Comparison of ENCODE assay signal across 19 cellular contexts in genomic region chr2:41924024-41924423, GRCh38.
DNase-seq lines count a peak whose midpoint lies in the region; ATAC-seq and TF ChIP-seq lines count a peak whose summit lies in the region.
"Had no signal": no experiment of that assay in that cellular context is flagged by ENCODE, and none has a peak within 500 bp of the region (broad histone marks: within the 10 kb centered on the region; RNA-seq: fewer than 3 reads in every experiment).

No MANE protein-coding gene starts in this region.

- H3K4me3 ChIP-seq in left ventricle myocardium inferior (no peak overlapping the region), gastrocnemius medialis (no peak overlapping the region)

- TF ChIP-seq POLR2A in gastrocnemius medialis (IDR thresholded peaks at IDR 0.05), result no peak

- ATAC-seq in left cardiac atrium, result no peak
- no peak for ATAC-seq in gastrocnemius medialis
- ATAC-seq: Panc1 had no signal

- TF ChIP-seq CTCF in left ventricle myocardium inferior (IDR thresholded peaks at IDR 0.05; ENCODE audit: borderline replicate concordance) (no peak), mesothelial cell of epicardium (IDR thresholded peaks at IDR 0.05; ENCODE audit: unreplicated experiment) (no peak), gastrocnemius medialis (IDR thresholded peaks at IDR 0.05 in 4 of 5, conservative IDR thresholded peaks at IDR 0.05 in 1 of 5) (no peak), glutamatergic neuron (IDR thresholded peaks at IDR 0.05; ENCODE audit: partially characterized antibody, unreplicated experiment) (no peak)

- H3K36me3 ChIP-seq in left ventricle myocardium inferior (no peaks in the 10 kb centered on the region), gastrocnemius medialis (no peaks in the 10 kb centered on the region)

- intact Hi-C loops in left ventricle myocardium inferior (cut with micrococcal nuclease), result no loop called here
- intact Hi-C loops in left cardiac atrium (cut with DNase I), result no loop called here
- intact Hi-C loops in gastrocnemius medialis (cut with DNase I; ENCODE audit: low total_unique reads), result no loop called here

- in situ Hi-C loops in gastrocnemius medialis (cut with MboI; ENCODE audit: low sequenced_read_pairs in 4 of 4), result loop anchor here in 1 of 4 donors (10.0 kb wide), 1 partner anchor 69 kb away; no protein-coding TSS in a partner anchor

- H3K27ac Mint-ChIP-seq in mesothelial cell of epicardium (peak overlapping the region; percentile 70), glutamatergic neuron (ENCODE audit: unreplicated experiment) (no peak overlapping the region)

- H3K27me3 ChIP-seq in left ventricle myocardium inferior (ENCODE audit: low read depth) (no peaks in the 10 kb centered on the region), gastrocnemius medialis (no peaks in the 10 kb centered on the region)

- H3K4me3 Mint-ChIP-seq in mesothelial cell of epicardium (no peak overlapping the region), glutamatergic neuron (ENCODE audit: unreplicated experiment) (no peak overlapping the region)
- H3K4me3 Mint-ChIP-seq: IgD-negative memory B cell had no signal

- peak overlapping the region; percentile 77 for H3K27ac ChIP-seq in left ventricle myocardium inferior (replicated peaks)
- H3K27ac ChIP-seq in gastrocnemius medialis, result peak overlapping the region; percentile 89 to 98 (median 98)
- H3K27ac ChIP-seq: C4-2B had no signal

- H3K4me1 Mint-ChIP-seq in mesothelial cell of epicardium (peaks cover 44% of the 10 kb centered on the region), glutamatergic neuron (ENCODE audit: low read depth, unreplicated experiment) (peaks cover 15% of the 10 kb centered on the region)
- H3K4me1 Mint-ChIP-seq: IgD-negative memory B cell had no signal

- H3K27me3 Mint-ChIP-seq in mesothelial cell of epicardium (ENCODE audit: low read depth), result no peaks in the 10 kb centered on the region
- H3K27me3 Mint-ChIP-seq in glutamatergic neuron (ENCODE audit: unreplicated experiment), result peaks cover 2% of the 10 kb centered on the region

- H3K9me3 Mint-ChIP-seq in mesothelial cell of epicardium (no peaks in the 10 kb centered on the region), glutamatergic neuron (ENCODE audit: unreplicated experiment) (peaks cover 4% of the 10 kb centered on the region)

- peaks cover 1% of the 10 kb centered on the region for H3K36me3 Mint-ChIP-seq in mesothelial cell of epicardium
- peaks cover 5% of the 10 kb centered on the region for H3K36me3 Mint-ChIP-seq in glutamatergic neuron (ENCODE audit: unreplicated experiment)
- H3K36me3 Mint-ChIP-seq: IgD-negative memory B cell had no signal

- DNase-seq in left ventricle myocardium inferior (no peak), left cardiac atrium (no peak), mesothelial cell of epicardium (ENCODE audit: low spot score in 2 of 2, unreplicated experiment in 2 of 2) (no peak), gastrocnemius medialis (no peak), NCI-H1436 treated with DMSO at 0.1 percent for 48 hours (lab: John Stamatoyannopoulos, UW) (no peak), glutamatergic neuron (no peak), SHP77 (lab: John Stamatoyannopoulos, UW) (no peak), NCI-H1092 treated with DMSO at 0.1 percent for 48 hours (lab: John Stamatoyannopoulos, UW) (no peak)
- DNase-seq: DMS53; GF-D8; MV-4-11; NCI-H187 treated with DMSO at 0.1 percent for 48 hours; NCI-H2107; NCI-H446 treated with DMSO at 0.1 percent for 48 hours; NCI-H526 treated with DMSO at 0.1 percent for 48 hours; NK-92 treated with Interleukin-12 subunit alpha and Interleukin-12 subunit beta, amount 100 ng/mL, for 24 hours had no signal

- H3K9me3 ChIP-seq in left ventricle myocardium inferior (replicated peaks), result no peaks in the 10 kb centered on the region
- no peaks in the 10 kb centered on the region for H3K9me3 ChIP-seq in gastrocnemius medialis

- H3K4me1 ChIP-seq in left ventricle myocardium inferior (peaks cover 69% of the 10 kb centered on the region), gastrocnemius medialis (peaks cover 67 to 68% of the 10 kb centered on the region in 2 donors)
